In the genomic region with DNA sequence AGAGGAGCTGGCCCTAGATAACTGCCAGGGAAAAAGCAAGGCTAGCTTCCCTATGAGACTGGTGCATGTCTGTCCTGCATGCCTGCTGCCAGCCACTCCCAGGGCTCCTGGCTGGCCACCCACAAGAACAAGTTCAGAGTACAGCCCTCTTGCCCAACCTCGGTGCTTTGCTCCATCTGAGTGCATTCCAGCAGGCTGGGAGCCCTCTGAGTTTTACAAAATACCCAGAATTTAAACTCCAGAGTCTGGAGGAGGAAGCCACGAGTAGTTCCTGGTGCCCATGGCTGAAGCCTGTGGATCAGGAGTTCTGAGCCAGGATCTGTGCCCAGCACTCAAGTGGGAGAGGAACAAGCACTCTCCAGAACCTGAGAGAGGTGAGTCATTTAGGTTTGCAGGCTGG, we compare ENCODE assay signal across 9 cellular contexts.
"Had no signal": no experiment of that assay in that cellular context is flagged by ENCODE, and none has a peak within 500 bp of the region (broad histone marks: within the 10 kb centered on the region; RNA-seq: fewer than 3 reads in every experiment).

No MANE protein-coding gene starts in this region.

- H3K27me3 Mint-ChIP-seq: IgD-negative memory B cell had no signal

- H2AFZ ChIP-seq: GM23248 had no signal

- H3K4me3 Mint-ChIP-seq: HFFc6, IgD-negative memory B cell had no signal

- H3K36me3 Mint-ChIP-seq: IgD-negative memory B cell had no signal

- H3K27ac ChIP-seq: GM23248, HL-60 had no signal

- H3K9me3 ChIP-seq: HAP-1 had no signal

- FAIRE-seq: HTR-8/SVneo had no signal

- H3K36me3 ChIP-seq: HAP-1 had no signal

- H3K4me1 Mint-ChIP-seq: IgD-negative memory B cell had no signal

- H3K9ac ChIP-seq: GM23248 had no signal

- ATAC-seq: HCT116 had no signal

- DNase-seq: GM23248, GOT3, H7, HFFc6 had no signal

- H3K4me3 ChIP-seq: GM23248, HAP-1 had no signal

- H3K4me1 ChIP-seq: HAP-1 had no signal

- H3K27ac Mint-ChIP-seq: HFFc6, IgD-negative memory B cell had no signal
